In the genomic region with DNA sequence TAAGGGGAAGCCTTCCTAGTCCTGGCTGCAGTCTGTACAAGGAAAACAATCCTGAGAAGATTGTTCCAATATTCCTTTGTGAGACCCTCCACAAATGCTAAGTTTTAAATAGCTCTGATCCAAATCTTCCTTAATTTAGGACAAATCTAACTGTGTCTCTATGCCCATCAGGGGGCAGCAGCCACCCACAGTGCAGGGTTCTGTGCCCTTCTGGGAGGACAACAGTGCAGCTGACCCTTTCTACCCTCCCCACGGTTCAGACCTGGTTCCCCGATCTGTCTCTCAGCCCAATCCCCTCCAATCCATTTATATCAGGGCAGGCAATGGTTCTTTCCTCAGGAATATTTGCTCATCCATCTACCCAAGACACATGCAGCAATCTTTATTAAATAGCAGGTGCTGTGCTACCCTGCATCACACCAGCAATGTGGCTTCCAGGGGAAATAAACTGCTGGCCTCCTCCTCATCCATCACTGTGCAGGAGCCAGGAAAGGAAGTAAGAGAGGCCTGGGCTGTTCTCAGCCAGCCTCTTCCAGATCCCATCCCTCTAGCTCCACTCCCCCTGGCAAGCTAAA, we compare ENCODE assay signal across 8 cellular contexts. TPM values are rescaled to one million over a fixed set of nuclear protein-coding genes. Genes with fewer than 3 reads are reported as not detected.
A peak's percentile ranks its signal among the peaks of the same experiment; 100 is the strongest.
DNase-seq lines count a peak whose midpoint lies in the region; ATAC-seq and TF ChIP-seq lines count a peak whose summit lies in the region.

No MANE protein-coding gene starts in this region.

- H3K4me1 Mint-ChIP-seq in progenitor cell of endocrine pancreas (ENCODE audit: low read depth) = peaks cover 6% of the 10 kb centered on the region

- peaks cover 38% of the 10 kb centered on the region for H3K27me3 Mint-ChIP-seq in progenitor cell of endocrine pancreas

- DNase-seq in A172 (ENCODE audit: low spot score) (peak; percentile 34), GM10266 (ENCODE audit: extremely low spot score) (peak; percentile 63), NCI-H460 (ENCODE audit: extremely low read depth, low read depth) (peak; percentile 53), foreskin melanocyte (peak; percentile 35), progenitor cell of endocrine pancreas (ENCODE audit: low spot score, unreplicated experiment) (no peak)
- peak; percentile 49 for DNase-seq in activated T-cell treated with anti-CD3 and anti-CD28 coated beads, Interleukin-2, amount 50 U/mL, for 1 hour

- no peaks in the 10 kb centered on the region for H3K9me3 Mint-ChIP-seq in progenitor cell of endocrine pancreas (ENCODE audit: low read depth)

- no peak overlapping the region for H3K27ac Mint-ChIP-seq in progenitor cell of endocrine pancreas

- TF ChIP-seq CTCF in GM10266 (IDR thresholded peaks at IDR 0.05; ENCODE audit: control insufficient read depth, insufficient read depth, low read depth, missing control alignments) (peak; percentile 50), progenitor cell of endocrine pancreas (IDR thresholded peaks at IDR 0.05; ENCODE audit: unreplicated experiment) (peak; percentile 65)

- no peak for ATAC-seq in HG02763 (IDR thresholded peaks at IDR 0.05; ENCODE audit: unreplicated experiment)
- ATAC-seq in HG03469 (IDR thresholded peaks at IDR 0.05; ENCODE audit: unreplicated experiment) = no peak

- H3K4me3 Mint-ChIP-seq in progenitor cell of endocrine pancreas (ENCODE audit: low read depth) = no peak overlapping the region

- no peaks in the 10 kb centered on the region for H3K36me3 Mint-ChIP-seq in progenitor cell of endocrine pancreas (ENCODE audit: insufficient read depth)

RNA-seq across cellular contexts. Expression of gene RBM28, which starts 4.0 kb away (rescaled TPM):
- 15.8 and 19.3 TPM in 2 replicates for total RNA-seq in A172 (2014; rRNA removed; shearing (Covaris generic))
- 30.0 and 31.0 TPM in 2 replicates for total RNA-seq in NCI-H460 (2014; rRNA removed; shearing (Covaris generic))
- 38.4 and 76.8 TPM in 2 replicates for polyA plus RNA-seq in NCI-H460 (2014; cell fraction: nucleus; rRNA removed)
- 51.0 and 56.7 TPM in 2 replicates for total RNA-seq in progenitor cell of endocrine pancreas

RNA-seq across cellular contexts. Expression of gene PRRT4, which starts 13.8 kb away (rescaled TPM):
- total RNA-seq in A172 (2014; rRNA removed; shearing (Covaris generic)) = 0.10 and 1.6 TPM in 2 replicates
- total RNA-seq in NCI-H460 (2014; rRNA removed; shearing (Covaris generic)) = 0.27 and 0.38 TPM in 2 replicates
- 3.5 and 3.8 TPM in 2 replicates for polyA plus RNA-seq in NCI-H460 (2014; cell fraction: nucleus; rRNA removed)
- 0.86 and 2.9 TPM in 2 replicates for total RNA-seq in progenitor cell of endocrine pancreas
